In the genomic region with DNA sequence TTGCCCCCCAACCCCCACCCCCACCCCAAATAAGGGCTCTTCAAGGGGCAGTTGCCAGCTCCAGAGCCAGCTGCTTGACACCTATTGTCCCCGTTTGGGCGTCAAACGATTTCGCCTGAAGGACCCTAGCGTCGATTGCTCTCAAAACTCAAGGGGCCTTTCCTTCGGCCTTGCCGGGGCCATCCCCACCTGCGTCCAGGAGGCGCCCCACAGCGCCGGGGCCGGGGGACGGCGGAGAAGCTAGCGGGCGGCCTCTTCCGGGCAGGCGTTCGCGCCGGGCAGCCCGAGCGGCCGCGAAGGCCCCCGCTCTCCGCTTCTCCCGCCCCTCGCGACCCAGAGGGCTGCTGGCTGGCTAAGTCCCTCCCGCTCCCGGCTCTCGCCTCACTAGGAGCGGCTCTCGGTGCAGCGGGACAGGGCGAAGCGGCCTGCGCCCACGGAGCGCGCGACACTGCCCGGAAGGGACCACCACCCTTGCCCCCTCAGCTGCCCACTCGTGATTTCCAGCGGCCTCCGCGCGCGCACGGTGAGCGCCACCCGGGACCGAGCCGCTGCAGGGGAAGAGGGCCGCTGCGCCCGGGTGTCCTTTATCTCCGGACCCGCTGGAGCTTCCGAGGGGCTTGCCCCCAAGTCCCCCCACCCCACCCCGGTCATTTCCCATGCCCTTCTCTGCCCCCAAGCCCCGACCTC, we compare ENCODE assay signal across 8 cellular contexts. TPM values are rescaled to one million over a fixed set of nuclear protein-coding genes. Genes with fewer than 3 reads are reported as not detected.
DNase-seq lines count a peak whose midpoint lies in the region; ATAC-seq and TF ChIP-seq lines count a peak whose summit lies in the region.

A gene with protein sequence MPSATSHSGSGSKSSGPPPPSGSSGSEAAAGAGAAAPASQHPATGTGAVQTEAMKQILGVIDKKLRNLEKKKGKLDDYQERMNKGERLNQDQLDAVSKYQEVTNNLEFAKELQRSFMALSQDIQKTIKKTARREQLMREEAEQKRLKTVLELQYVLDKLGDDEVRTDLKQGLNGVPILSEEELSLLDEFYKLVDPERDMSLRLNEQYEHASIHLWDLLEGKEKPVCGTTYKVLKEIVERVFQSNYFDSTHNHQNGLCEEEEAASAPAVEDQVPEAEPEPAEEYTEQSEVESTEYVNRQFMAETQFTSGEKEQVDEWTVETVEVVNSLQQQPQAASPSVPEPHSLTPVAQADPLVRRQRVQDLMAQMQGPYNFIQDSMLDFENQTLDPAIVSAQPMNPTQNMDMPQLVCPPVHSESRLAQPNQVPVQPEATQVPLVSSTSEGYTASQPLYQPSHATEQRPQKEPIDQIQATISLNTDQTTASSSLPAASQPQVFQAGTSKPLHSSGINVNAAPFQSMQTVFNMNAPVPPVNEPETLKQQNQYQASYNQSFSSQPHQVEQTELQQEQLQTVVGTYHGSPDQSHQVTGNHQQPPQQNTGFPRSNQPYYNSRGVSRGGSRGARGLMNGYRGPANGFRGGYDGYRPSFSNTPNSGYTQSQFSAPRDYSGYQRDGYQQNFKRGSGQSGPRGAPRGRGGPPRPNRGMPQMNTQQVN (plus strand): TSS at position 383 of the 687 bp plus-strand sequence. CDS start 690 bp downstream, outside the sequence.

- H3K9me3 ChIP-seq in spleen = no peaks in the 10 kb centered on the region

- no peaks in the 10 kb centered on the region for H3K27me3 Mint-ChIP-seq in activated B cell treated with CpG ODN at 0.5 μM for 24 hours

- H3K4me3 ChIP-seq in cardiac fibroblast (replicated peaks in 1 of 2; ENCODE audit: low read depth in 2 of 2, low read length in 2 of 2) (peak within 1 kb of the TSS; percentile 87 to 98), spleen (peak within 1 kb of the TSS; percentile 84 to 100 (median 98))

- WGBS in spleen, 5 donors = 0 to 1% (median 1%) methylated on average over 30 to 64 of the region's 64 CpGs

- H3K36me3 ChIP-seq in spleen = peaks cover 0 to 19% (median 4%) of the 10 kb centered on the region in 6 donors

- ATAC-seq in HG03196 (IDR thresholded peaks at IDR 0.05; ENCODE audit: unreplicated experiment) (peak; percentile 61), activated B cell treated with CpG ODN at 0.5 μM for 24 hours (ENCODE audit: low read depth) (peak; percentile 73)

- intact Hi-C loops in activated B cell treated with CpG ODN at 0.5 μM for 24 hours (cut with micrococcal nuclease) (loop anchor here (1.0 to 5.0 kb wide), 15 partner anchors 16 to 1012 kb away; partner anchors contain the start of genes ABTB2, APIP, CAT and CSTF3), spleen (cut with DNase I; ENCODE audit: low total_unique reads) (loop anchor here (5.0 kb wide), 1 partner anchor 46 kb away; no protein-coding TSS in a partner anchor)

- H3K27ac Mint-ChIP-seq in activated B cell treated with CpG ODN at 0.5 μM for 24 hours = peak within 1 kb of the TSS; percentile 98

- H3K36me3 Mint-ChIP-seq in activated B cell treated with CpG ODN at 0.5 μM for 24 hours (ENCODE audit: low read depth) = peaks cover 15% of the 10 kb centered on the region

- peaks cover 37% of the 10 kb centered on the region for H3K4me1 Mint-ChIP-seq in activated B cell treated with CpG ODN at 0.5 μM for 24 hours

- in situ Hi-C loops in ACHN (cut with HindIII; ENCODE audit: low pct_ligation_motif_present, low pct_unique_long_range_greater_than_20kb, low sequenced_read_pairs) = no loop called here
- in situ Hi-C loops in GM18951 (cut with MboI; ENCODE audit: low sequenced_read_pairs, unreplicated experiment) = no loop called here

- TF ChIP-seq CTCF in activated B cell treated with CpG ODN at 0.5 μM for 24 hours (IDR thresholded peaks at IDR 0.05) = no peak
- TF ChIP-seq CTCF in cardiac fibroblast (IDR thresholded peaks at IDR 0.05; ENCODE audit: low read depth, low read length) = no peak
- peak in 3 of 11 experiments; percentile 13 to 41 (median 20) for TF ChIP-seq CTCF in spleen (IDR thresholded peaks at IDR 0.05 in 8 of 11, conservative IDR thresholded peaks at IDR 0.05 in 3 of 11)

- H3K4me3 Mint-ChIP-seq in activated B cell treated with CpG ODN at 0.5 μM for 24 hours = peak within 1 kb of the TSS; percentile 99

- peak; percentile 86 for DNase-seq in ACHN
- peak; percentile 85 for DNase-seq in NCI-H345 (lab: John Stamatoyannopoulos, UW)
- DNase-seq in activated B cell treated with CpG ODN at 0.5 μM for 24 hours = peak; percentile 87
- DNase-seq in cardiac fibroblast (ENCODE audit: low read depth in 2 of 2) = peak; percentile 88 to 92
- peak; percentile 81 for DNase-seq in inferior parietal cortex (ENCODE audit: extremely low spot score)
- peak; percentile 98 for DNase-seq in spleen

- no peaks in the 10 kb centered on the region for H3K27me3 ChIP-seq in spleen (replicated peaks in 1 of 7)

- CTCF ChIA-PET in activated B cell treated with CpG ODN at 0.5 μM for 24 hours (lab: Charles Lee) = interaction anchor here (1.2 to 1.5 kb wide), 2 partner anchors 54 to 55 kb away, joined by 4 read pairs; partner anchors contain the start of gene NAT10

- TF ChIP-seq POLR2A in GM18951 (IDR thresholded peaks at IDR 0.05; ENCODE audit: extremely low read depth, insufficient read depth, insufficient read length) (peak; percentile 85), spleen (IDR thresholded peaks at IDR 0.05) (no peak)

- H3K27ac ChIP-seq in spleen = peak within 1 kb of the TSS; percentile 98 to 99 (median 99)

- POLR2A ChIA-PET in activated B cell treated with CpG ODN at 0.5 μM for 24 hours (lab: Charles Lee) = interaction anchor here (0.5 to 4.1 kb wide), 15 partner anchors 9 to 864 kb away, joined by 3 to 95 read pairs (median 4); partner anchors contain the start of genes ABTB2, CAT and NAT10

- H3K9me3 Mint-ChIP-seq in activated B cell treated with CpG ODN at 0.5 μM for 24 hours = no peaks in the 10 kb centered on the region

- H3K4me1 ChIP-seq in spleen = peaks cover 30 to 54% (median 42%) of the 10 kb centered on the region in 6 donors

RNA-seq across cellular contexts. Expression of the gene that starts here (rescaled TPM):
- total RNA-seq in activated B cell treated with CpG ODN at 0.5 μM for 24 hours (152 and 158 TPM in 2 replicates), spleen (100 to 1,000 TPM; 151 to 188 (median 159) TPM)
- 10 to 100 TPM; 44.9 to 67.0 (median 65.4) TPM for polyA plus RNA-seq in spleen

Comparison
In these comparisons a context has a peak if more than half of its experiments do, and no peak if none do; other contexts are left out.
1. Peak in every context shown above with its lines: DNase-seq, ATAC-seq, H3K4me3 ChIP-seq and H3K27ac ChIP-seq.